Comparison of ENCODE assay signal across 13 cellular contexts in genomic region chr20:48294196-48294595, GRCh38.
DNase-seq lines count a peak whose midpoint lies in the region; ATAC-seq, FAIRE-seq and TF ChIP-seq lines count a peak whose summit lies in the region.
"Had no signal": no experiment of that assay in that cellular context is flagged by ENCODE, and none has a peak within 500 bp of the region (broad histone marks: within the 10 kb centered on the region; RNA-seq: fewer than 3 reads in every experiment).

No MANE protein-coding gene starts in this region.

- ATAC-seq in right lobe of liver = no peak
- ATAC-seq: esophagus mucosa, Panc1 had no signal

- DNase-seq in HT1080 (ENCODE audit: low read depth) (peak; percentile 41), SJSA1 (ENCODE audit: low read depth in 1 of 2, low spot score in 2 of 2) (peak; percentile 39 to 56), fibroblast of pulmonary artery (ENCODE audit: low read depth) (peak; percentile 83), urothelium cell line (ENCODE audit: low spot score) (peak; percentile 80), right lobe of liver (no peak), DMS153 treated with DMSO at 0.1 percent for 48 hours (lab: John Stamatoyannopoulos, UW; ENCODE audit: unreplicated experiment) (no peak), superior temporal gyrus (ENCODE audit: extremely low spot score) (no peak)
- DNase-seq: activated CD8-positive, alpha-beta memory T cell treated with anti-CD3 and anti-CD28 coated beads for 24 hours; activated gamma-delta T cell treated with Interleukin-2 at 50 U/mL for 16 hours; COR-L47 had no signal

- no peaks in the 10 kb centered on the region for H3K9me3 ChIP-seq in SJSA1 (replicated peaks)
- H3K9me3 ChIP-seq in right lobe of liver = no peaks in the 10 kb centered on the region

- WGBS in right lobe of liver (ENCODE audit: insufficient coverage, low coverage, low lambda C conversion rate, missing lambda C conversion rate) = 80% methylated on average over 5 of the region's 5 CpGs

- intact Hi-C loops in right lobe of liver (cut with DNase I) = no loop called here

- no peak overlapping the region for H3K4me3 ChIP-seq in SJSA1
- no peak overlapping the region for H3K4me3 ChIP-seq in fibroblast of pulmonary artery (replicated peaks; ENCODE audit: low read depth, low read length)
- no peak overlapping the region for H3K4me3 ChIP-seq in right lobe of liver

- TF ChIP-seq CTCF in fibroblast of pulmonary artery (IDR thresholded peaks at IDR 0.05; ENCODE audit: low read length, missing control alignments) (no peak), right lobe of liver (IDR thresholded peaks at IDR 0.05) (no peak)

- H3K27me3 ChIP-seq in SJSA1 (replicated peaks) = no peaks in the 10 kb centered on the region
- no peaks in the 10 kb centered on the region for H3K27me3 ChIP-seq in right lobe of liver

- H3K36me3 ChIP-seq in SJSA1 = no peaks in the 10 kb centered on the region
- no peaks in the 10 kb centered on the region for H3K36me3 ChIP-seq in right lobe of liver

- H3K4me1 ChIP-seq in SJSA1 (replicated peaks) (peaks cover 60% of the 10 kb centered on the region), right lobe of liver (no peaks in the 10 kb centered on the region)

- FAIRE-seq in urothelium cell line (lab: Jason Lieb, UNC) = peak; percentile 94
- FAIRE-seq: islet of Langerhans had no signal

- no peak overlapping the region; the same call in 1 of the 2 replicates for H3K27ac ChIP-seq in SJSA1
- H3K27ac ChIP-seq in right lobe of liver = no peak overlapping the region

- no peak for TF ChIP-seq POLR2A in right lobe of liver (IDR thresholded peaks at IDR 0.05)

Comparison
In these comparisons a context has a peak if more than half of its experiments do, and no peak if none do; other contexts are left out.
1. DNase-seq: peak in HT1080 (single experiment), SJSA1 (2 of 2), fibroblast of pulmonary artery (single experiment) and urothelium cell line (single experiment); none in right lobe of liver (0 of 3), DMS153 treated with DMSO at 0.1 percent for 48 hours (single experiment) and superior temporal gyrus (single experiment).